ENCODE assay signal across 7 cellular contexts in genomic region chr2:111402450-111402849, GRCh38.
A peak's percentile ranks its signal among the peaks of the same experiment; 100 is the strongest.
DNase-seq lines count a peak whose midpoint lies in the region; ATAC-seq lines count a peak whose summit lies in the region.
"Not testable (repeated sequence)": the region's sequence is repeated elsewhere in the genome, so short reads cannot be mapped to it uniquely, and the experiment has no call there.

No MANE protein-coding gene starts in this region.

- H3K4me3 ChIP-seq in CD4-positive, CD25-positive, alpha-beta regulatory T cell (ENCODE audit: low read depth, low read length) = not testable (repeated sequence)

- H3K4me1 Mint-ChIP-seq in CD4-positive, CD25-positive, alpha-beta regulatory T cell; T-helper 17 cell; activated CD8-positive, alpha-beta memory T cell treated with anti-CD3 and anti-CD28 coated beads, Interleukin-2, amount 10 ng/mL, durations not matched to agents 7 days and 5 days; activated naive CD8-positive, alpha-beta T cell treated with anti-CD3 and anti-CD28 coated beads, Interleukin-2, amount 10 ng/mL, durations not matched to agents 7 days and 5 days; stimulated activated effector memory CD8-positive, alpha-beta T cell treated with anti-CD3 and anti-CD28 coated beads, Interleukin-12 subunit alpha, Interleukin-12 subunit beta, amount 100 ng/mL, for 72 hours: not testable (repeated sequence)

- DNase-seq in CD4-positive, CD25-positive, alpha-beta regulatory T cell; T-helper 17 cell; activated CD8-positive, alpha-beta memory T cell treated with anti-CD3 and anti-CD28 coated beads, Interleukin-2, amount 10 ng/mL, durations not matched to agents 7 days and 5 days; activated naive CD8-positive, alpha-beta T cell treated with anti-CD3 and anti-CD28 coated beads, Interleukin-2, amount 10 ng/mL, durations not matched to agents 7 days and 5 days; stimulated activated effector memory CD8-positive, alpha-beta T cell treated with anti-CD3 and anti-CD28 coated beads, Interleukin-12 subunit alpha, Interleukin-12 subunit beta, amount 100 ng/mL, for 72 hours (ENCODE audit: low spot score in 2 of 2): not testable (repeated sequence)

- H3K27ac Mint-ChIP-seq in CD4-positive, CD25-positive, alpha-beta regulatory T cell; T-helper 17 cell; activated CD8-positive, alpha-beta memory T cell treated with anti-CD3 and anti-CD28 coated beads, Interleukin-2, amount 10 ng/mL, durations not matched to agents 7 days and 5 days; activated naive CD8-positive, alpha-beta T cell treated with anti-CD3 and anti-CD28 coated beads, Interleukin-2, amount 10 ng/mL, durations not matched to agents 7 days and 5 days; stimulated activated effector memory CD8-positive, alpha-beta T cell treated with anti-CD3 and anti-CD28 coated beads, Interleukin-12 subunit alpha, Interleukin-12 subunit beta, amount 100 ng/mL, for 72 hours: not testable (repeated sequence)

- not testable (repeated sequence) for H3K27me3 Mint-ChIP-seq in CD4-positive, CD25-positive, alpha-beta regulatory T cell; T-helper 17 cell; activated CD8-positive, alpha-beta memory T cell treated with anti-CD3 and anti-CD28 coated beads, Interleukin-2, amount 10 ng/mL, durations not matched to agents 7 days and 5 days; activated naive CD8-positive, alpha-beta T cell treated with anti-CD3 and anti-CD28 coated beads, Interleukin-2, amount 10 ng/mL, durations not matched to agents 7 days and 5 days

- not testable (repeated sequence) for H3K27me3 ChIP-seq in CD4-positive, CD25-positive, alpha-beta regulatory T cell (ENCODE audit: control insufficient read depth, insufficient read depth, low read length)

- H3K36me3 ChIP-seq in CD4-positive, CD25-positive, alpha-beta regulatory T cell (ENCODE audit: control insufficient read depth, insufficient read depth, low read length) = not testable (repeated sequence)

- H3K36me3 Mint-ChIP-seq in CD4-positive, CD25-positive, alpha-beta regulatory T cell; T-helper 17 cell (ENCODE audit: low read depth); activated CD8-positive, alpha-beta memory T cell treated with anti-CD3 and anti-CD28 coated beads, Interleukin-2, amount 10 ng/mL, durations not matched to agents 7 days and 5 days; activated naive CD8-positive, alpha-beta T cell treated with anti-CD3 and anti-CD28 coated beads, Interleukin-2, amount 10 ng/mL, durations not matched to agents 7 days and 5 days; stimulated activated effector memory CD8-positive, alpha-beta T cell treated with anti-CD3 and anti-CD28 coated beads, Interleukin-12 subunit alpha, Interleukin-12 subunit beta, amount 100 ng/mL, for 72 hours: not testable (repeated sequence)

- H3K9me3 ChIP-seq in CD4-positive, CD25-positive, alpha-beta regulatory T cell (ENCODE audit: control insufficient read depth in 2 of 2, low read length in 2 of 2); T-helper 17 cell (ENCODE audit: control insufficient read depth, low read length, poor library complexity, severe bottlenecking): not testable (repeated sequence)

- H3K9me3 Mint-ChIP-seq in CD4-positive, CD25-positive, alpha-beta regulatory T cell; activated CD8-positive, alpha-beta memory T cell treated with anti-CD3 and anti-CD28 coated beads, Interleukin-2, amount 10 ng/mL, durations not matched to agents 7 days and 5 days (ENCODE audit: low read depth); activated naive CD8-positive, alpha-beta T cell treated with anti-CD3 and anti-CD28 coated beads, Interleukin-2, amount 10 ng/mL, durations not matched to agents 7 days and 5 days; stimulated activated effector memory CD8-positive, alpha-beta T cell treated with anti-CD3 and anti-CD28 coated beads, Interleukin-12 subunit alpha, Interleukin-12 subunit beta, amount 100 ng/mL, for 72 hours: not testable (repeated sequence)

- POLR2A ChIA-PET in activated naive CD8-positive, alpha-beta T cell treated with anti-CD3 and anti-CD28 coated beads, Interleukin-2, amount 10 ng/mL, durations not matched to agents 7 days and 5 days (lab: Charles Lee) = not testable (repeated sequence)

- not testable (repeated sequence) for H3K4me1 ChIP-seq in CD4-positive, CD25-positive, alpha-beta regulatory T cell (ENCODE audit: control insufficient read depth, insufficient read depth, low read length, poor library complexity, severe bottlenecking)

- H3K27ac ChIP-seq in CD4-positive, CD25-positive, alpha-beta regulatory T cell (ENCODE audit: insufficient read depth, low read length, poor library complexity, severe bottlenecking) = not testable (repeated sequence)

- CTCF ChIA-PET in activated CD8-positive, alpha-beta memory T cell treated with anti-CD3 and anti-CD28 coated beads, Interleukin-2, amount 10 ng/mL, durations not matched to agents 7 days and 5 days (lab: Charles Lee) = not testable (repeated sequence)

- peak; percentile 57 to 73 for ATAC-seq in CD4-positive, CD25-positive, alpha-beta regulatory T cell (ENCODE audit: low read depth in 2 of 2)
- ATAC-seq in HG02870 (IDR thresholded peaks at IDR 0.05; ENCODE audit: unreplicated experiment) (peak; percentile 75), T-helper 17 cell (peak; percentile 87), esophagus mucosa (peak; percentile 32)
- ATAC-seq in activated CD8-positive, alpha-beta memory T cell treated with anti-CD3 and anti-CD28 coated beads, Interleukin-2, amount 10 ng/mL, durations not matched to agents 7 days and 5 days = peak; percentile 81
- peak; percentile 79 for ATAC-seq in activated naive CD8-positive, alpha-beta T cell treated with anti-CD3 and anti-CD28 coated beads, Interleukin-2, amount 10 ng/mL, durations not matched to agents 7 days and 5 days (ENCODE audit: low read depth)
- peak; percentile 87 for ATAC-seq in stimulated activated effector memory CD8-positive, alpha-beta T cell treated with anti-CD3 and anti-CD28 coated beads, Interleukin-12 subunit alpha, Interleukin-12 subunit beta, amount 100 ng/mL, for 72 hours

- H3K4me3 Mint-ChIP-seq in CD4-positive, CD25-positive, alpha-beta regulatory T cell; T-helper 17 cell; activated CD8-positive, alpha-beta memory T cell treated with anti-CD3 and anti-CD28 coated beads, Interleukin-2, amount 10 ng/mL, durations not matched to agents 7 days and 5 days; activated naive CD8-positive, alpha-beta T cell treated with anti-CD3 and anti-CD28 coated beads, Interleukin-2, amount 10 ng/mL, durations not matched to agents 7 days and 5 days; stimulated activated effector memory CD8-positive, alpha-beta T cell treated with anti-CD3 and anti-CD28 coated beads, Interleukin-12 subunit alpha, Interleukin-12 subunit beta, amount 100 ng/mL, for 72 hours: not testable (repeated sequence)

Comparison
In these comparisons a context has a peak if more than half of its experiments do, and no peak if none do; other contexts are left out.
1. ATAC-seq: peak in every context shown above with its lines; median percentile 87 in T-helper 17 cell; 87 in stimulated activated effector memory CD8-positive, alpha-beta T cell treated with anti-CD3 and anti-CD28 coated beads, Interleukin-12 subunit alpha, Interleukin-12 subunit beta, amount 100 ng/mL, for 72 hours; 81 in activated CD8-positive, alpha-beta memory T cell treated with anti-CD3 and anti-CD28 coated beads, Interleukin-2, amount 10 ng/mL, durations not matched to agents 7 days and 5 days; 79 in activated naive CD8-positive, alpha-beta T cell treated with anti-CD3 and anti-CD28 coated beads, Interleukin-2, amount 10 ng/mL, durations not matched to agents 7 days and 5 days; 75 in HG02870; 65 in CD4-positive, CD25-positive, alpha-beta regulatory T cell; 32 in esophagus mucosa.